In the genomic region with DNA sequence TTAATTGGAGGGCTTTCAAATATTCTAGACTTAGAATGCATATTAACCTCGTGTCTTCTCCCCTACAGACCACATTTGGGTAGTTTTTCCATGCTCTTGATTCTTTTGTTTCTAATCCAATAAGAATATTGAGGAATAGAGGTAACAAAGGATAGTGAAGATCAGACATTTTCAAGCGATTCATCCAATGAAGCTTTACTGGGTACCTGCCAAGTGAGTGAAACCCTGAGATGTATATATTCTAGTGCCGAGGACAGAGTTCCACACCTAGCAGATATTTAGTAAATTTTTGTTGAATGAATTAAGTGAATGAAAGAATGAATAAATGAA, we compare ENCODE assay signal across 7 cellular contexts. TPM values are rescaled to one million over a fixed set of nuclear protein-coding genes. Genes with fewer than 3 reads are reported as not detected.
A peak's percentile ranks its signal among the peaks of the same experiment; 100 is the strongest.
DNase-seq lines count a peak whose midpoint lies in the region; ATAC-seq and TF ChIP-seq lines count a peak whose summit lies in the region.

No MANE protein-coding gene starts in this region.

- ATAC-seq in GM19324 (IDR thresholded peaks at IDR 0.05; ENCODE audit: low FRiP score, unreplicated experiment) (peak; percentile 2), HG03571 (IDR thresholded peaks at IDR 0.05; ENCODE audit: unreplicated experiment) (peak; percentile 1), body of pancreas (no peak)

- no peaks in the 10 kb centered on the region for H3K27me3 ChIP-seq in body of pancreas
- no peaks in the 10 kb centered on the region for H3K27me3 ChIP-seq in mucosa of stomach (ENCODE audit: control insufficient read depth, insufficient read depth, low read length)

- peaks cover 8% of the 10 kb centered on the region for H3K4me1 ChIP-seq in body of pancreas
- no peaks in the 10 kb centered on the region for H3K4me1 ChIP-seq in mucosa of stomach (ENCODE audit: control insufficient read depth, insufficient read depth, low read length)

- TF ChIP-seq POLR2A in body of pancreas (IDR thresholded peaks at IDR 0.05) = no peak

- intact Hi-C loops in body of pancreas (cut with DNase I) = no loop called here

- WGBS in body of pancreas, 2 donors = 22 to 39% methylated on average over 3 of the region's 3 CpGs

- TF ChIP-seq CTCF in body of pancreas (IDR thresholded peaks at IDR 0.05) = no peak

- peak overlapping the region; percentile 49 for H3K9ac ChIP-seq in mucosa of stomach (ENCODE audit: low read length)

- H3K36me3 ChIP-seq in body of pancreas (replicated peaks in 1 of 2; ENCODE audit: insufficient read depth in 1 of 2, low read depth in 2 of 2) (no peaks in the 10 kb centered on the region), mucosa of stomach (ENCODE audit: control insufficient read depth, insufficient read depth, low read length) (no peaks in the 10 kb centered on the region)

- peak overlapping the region in 1 of 2 donors; percentile 63 for H3K4me3 ChIP-seq in body of pancreas
- H3K4me3 ChIP-seq in mucosa of stomach (ENCODE audit: low read length) = peak overlapping the region; percentile 54

- DNase-seq in body of pancreas (no peak), NCI-H1105 treated with DMSO at 0.1 percent for 48 hours (lab: John Stamatoyannopoulos, UW) (no peak), foreskin melanocyte (no peak), dedifferentiated amniotic fluid mesenchymal stem cell (ENCODE audit: extremely low spot score) (no peak)

- no peaks in the 10 kb centered on the region for H3K9me3 ChIP-seq in body of pancreas
- H3K9me3 ChIP-seq in mucosa of stomach (ENCODE audit: control insufficient read depth, low read length) = no peaks in the 10 kb centered on the region

- H3K27ac ChIP-seq in body of pancreas = peak overlapping the region in 3 of 4 donors; percentile 69 to 76 (median 73)

RNA-seq across cellular contexts. Expression of gene RFC3, which starts 0.5 kb away (rescaled TPM):
- total RNA-seq in body of pancreas = 10 to 100 TPM in 1 of 2 donors, 1 to 10 TPM in 1; 8.0 to 10.9 TPM
